In genomic region chr3:38755130-38755529, GRCh38 we compare ENCODE assay signal across 2 cellular contexts.
TF ChIP-seq lines count a peak whose summit lies in the region.

No MANE protein-coding gene starts in this region.

TF ChIP-seq in Ishikawa, 13 proteins besides CTCF, POLR2A, EP300 and RAD21 (continued from another document):
- TF ChIP-seq REST (IDR thresholded peaks at IDR 0.05; ENCODE audit: low read depth) = peak; percentile 84

TF ChIP-seq in K562, 482 proteins besides CTCF, POLR2A, EP300 and RAD21:
- TF ChIP-seq, protein P1, sequence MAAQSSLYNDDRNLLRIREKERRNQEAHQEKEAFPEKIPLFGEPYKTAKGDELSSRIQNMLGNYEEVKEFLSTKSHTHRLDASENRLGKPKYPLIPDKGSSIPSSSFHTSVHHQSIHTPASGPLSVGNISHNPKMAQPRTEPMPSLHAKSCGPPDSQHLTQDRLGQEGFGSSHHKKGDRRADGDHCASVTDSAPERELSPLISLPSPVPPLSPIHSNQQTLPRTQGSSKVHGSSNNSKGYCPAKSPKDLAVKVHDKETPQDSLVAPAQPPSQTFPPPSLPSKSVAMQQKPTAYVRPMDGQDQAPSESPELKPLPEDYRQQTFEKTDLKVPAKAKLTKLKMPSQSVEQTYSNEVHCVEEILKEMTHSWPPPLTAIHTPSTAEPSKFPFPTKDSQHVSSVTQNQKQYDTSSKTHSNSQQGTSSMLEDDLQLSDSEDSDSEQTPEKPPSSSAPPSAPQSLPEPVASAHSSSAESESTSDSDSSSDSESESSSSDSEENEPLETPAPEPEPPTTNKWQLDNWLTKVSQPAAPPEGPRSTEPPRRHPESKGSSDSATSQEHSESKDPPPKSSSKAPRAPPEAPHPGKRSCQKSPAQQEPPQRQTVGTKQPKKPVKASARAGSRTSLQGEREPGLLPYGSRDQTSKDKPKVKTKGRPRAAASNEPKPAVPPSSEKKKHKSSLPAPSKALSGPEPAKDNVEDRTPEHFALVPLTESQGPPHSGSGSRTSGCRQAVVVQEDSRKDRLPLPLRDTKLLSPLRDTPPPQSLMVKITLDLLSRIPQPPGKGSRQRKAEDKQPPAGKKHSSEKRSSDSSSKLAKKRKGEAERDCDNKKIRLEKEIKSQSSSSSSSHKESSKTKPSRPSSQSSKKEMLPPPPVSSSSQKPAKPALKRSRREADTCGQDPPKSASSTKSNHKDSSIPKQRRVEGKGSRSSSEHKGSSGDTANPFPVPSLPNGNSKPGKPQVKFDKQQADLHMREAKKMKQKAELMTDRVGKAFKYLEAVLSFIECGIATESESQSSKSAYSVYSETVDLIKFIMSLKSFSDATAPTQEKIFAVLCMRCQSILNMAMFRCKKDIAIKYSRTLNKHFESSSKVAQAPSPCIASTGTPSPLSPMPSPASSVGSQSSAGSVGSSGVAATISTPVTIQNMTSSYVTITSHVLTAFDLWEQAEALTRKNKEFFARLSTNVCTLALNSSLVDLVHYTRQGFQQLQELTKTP (IDR thresholded peaks at IDR 0.05; ENCODE audit: low read depth in 1 of 2, partially characterized antibody in 2 of 2) = peak in 1 of 2 experiments; percentile 35
- TF ChIP-seq SETDB1 (IDR thresholded peaks at IDR 0.05; ENCODE audit: low read length) (no peak), WHSC1 (IDR thresholded peaks at IDR 0.05; ENCODE audit: low read length) (no peak), ZBED1 (IDR thresholded peaks at IDR 0.05) (no peak), REST (CRISPR knock-in tag; IDR thresholded peaks at IDR 0.05; ENCODE audit: low read depth) (0 out of 2 replicates have a peak, but pooled peaks have one; percentile 65), MIER1 (IDR thresholded peaks at IDR 0.05; ENCODE audit: low read depth) (peak; percentile 86), ARID3A (IDR thresholded peaks at IDR 0.05; ENCODE audit: borderline replicate concordance, low read depth, low read length) (no peak), ZC3H4 (CRISPR knock-in tag; IDR thresholded peaks at IDR 0.05; ENCODE audit: borderline replicate concordance) (no peak), EHMT2 (IDR thresholded peaks at IDR 0.05) (peak; percentile 91)
- TF ChIP-seq, protein P2, sequence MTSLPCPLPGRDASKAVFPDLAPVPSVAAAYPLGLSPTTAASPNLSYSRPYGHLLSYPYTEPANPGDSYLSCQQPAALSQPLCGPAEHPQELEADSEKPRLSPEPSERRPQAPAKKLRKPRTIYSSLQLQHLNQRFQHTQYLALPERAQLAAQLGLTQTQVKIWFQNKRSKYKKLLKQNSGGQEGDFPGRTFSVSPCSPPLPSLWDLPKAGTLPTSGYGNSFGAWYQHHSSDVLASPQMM (CRISPR knock-in tag; IDR thresholded peaks at IDR 0.05) = no peak
